In the genomic region with DNA sequence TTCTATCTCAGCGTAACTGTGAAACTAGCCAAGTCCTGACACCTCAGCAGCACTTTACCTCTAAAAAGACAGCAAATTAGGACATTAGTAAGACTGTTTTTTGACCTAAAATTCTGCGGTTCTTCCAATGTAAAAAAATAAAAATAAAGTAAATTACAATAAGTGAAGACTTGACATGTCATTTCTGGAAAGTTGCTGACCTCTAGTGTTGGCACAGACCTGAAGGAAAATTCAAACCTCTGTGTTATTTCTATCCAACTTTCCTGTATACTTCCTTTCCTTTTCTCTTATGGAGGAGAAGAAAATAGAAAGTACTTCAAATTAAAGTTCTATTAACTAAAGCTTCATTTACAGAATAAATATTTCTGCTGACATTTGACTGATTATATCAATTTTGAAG, we compare ENCODE assay signal across 15 cellular contexts.
A peak's percentile ranks its signal among the peaks of the same experiment; 100 is the strongest.
DNase-seq lines count a peak whose midpoint lies in the region; TF ChIP-seq lines count a peak whose summit lies in the region.
"Had no signal": no experiment of that assay in that cellular context is flagged by ENCODE, and none has a peak within 500 bp of the region (broad histone marks: within the 10 kb centered on the region; RNA-seq: fewer than 3 reads in every experiment).

No MANE protein-coding gene starts in this region.

- no peak overlapping the region for H2AFZ ChIP-seq in osteoblast (ENCODE audit: low read length)

- H3K4me2 ChIP-seq in osteoblast (ENCODE audit: insufficient read depth, low read length) = no peak overlapping the region

- H3K27me3 Mint-ChIP-seq in brain = no peaks in the 10 kb centered on the region
- no peaks in the 10 kb centered on the region for H3K27me3 Mint-ChIP-seq in Calu3 (ENCODE audit: unreplicated experiment)

- no peaks in the 10 kb centered on the region for H3K4me1 ChIP-seq in osteoblast (ENCODE audit: insufficient read depth, low read length)

- no peaks in the 10 kb centered on the region for H3K27me3 ChIP-seq in osteoblast (ENCODE audit: insufficient read depth, low read length)
- H3K27me3 ChIP-seq: brain microvascular endothelial cell had no signal

- DNase-seq in DMS53 (lab: John Stamatoyannopoulos, UW) (peak; percentile 39), DMS53 treated with DMSO at 0.1 percent for 48 hours (lab: John Stamatoyannopoulos, UW; ENCODE audit: unreplicated experiment) (no peak), HT-29 (ENCODE audit: low spot score) (peak; percentile 29), osteoblast (ENCODE audit: insufficient read length, low spot score, missing footprints) (no peak), Calu3 (no peak), OCI-M2 (lab: John Stamatoyannopoulos, UW; ENCODE audit: unreplicated experiment) (no peak)
- DNase-seq in stimulated activated CD4-positive, alpha-beta T cell treated with anti-CD3 and anti-CD28 coated beads, Interleukin-4, amount 100 ng/mL, for 4 hours = no peak
- DNase-seq: activated CD8-positive, alpha-beta T cell treated with anti-CD3 and anti-CD28 coated beads, Interleukin-2, amount 10 ng/mL, durations not matched to agents 7 days and 5 days; activated effector memory CD4-positive, alpha-beta T cell treated with anti-CD3 and anti-CD28 coated beads, Interleukin-2, amount 50 U/mL, for 16 hours; brain microvascular endothelial cell; DMS79 treated with DMSO at 0.1 percent for 48 hours; NCI-H1436 treated with DMSO at 0.1 percent for 48 hours had no signal

- no peaks in the 10 kb centered on the region for H3K9me3 ChIP-seq in osteoblast (ENCODE audit: low read depth, low read length)

- TF ChIP-seq CTCF in brain (conservative IDR thresholded peaks at IDR 0.05) (peak; percentile 53 to 63), osteoblast (IDR thresholded peaks at IDR 0.05; ENCODE audit: extremely low read depth, low read depth, low read length) (peak; percentile 13), Calu3 (IDR thresholded peaks at IDR 0.05; ENCODE audit: unreplicated experiment) (no peak)

- H3K36me3 Mint-ChIP-seq in brain (no peaks in the 10 kb centered on the region), Calu3 (ENCODE audit: insufficient read depth, unreplicated experiment) (no peaks in the 10 kb centered on the region)

- no peak overlapping the region for H3K4me3 ChIP-seq in osteoblast (ENCODE audit: insufficient read depth, low read length)
- H3K4me3 ChIP-seq: skin epidermis had no signal

- H3K9me3 Mint-ChIP-seq in brain = peaks cover 3 to 13% (median 12%) of the 10 kb centered on the region in 5 experiments
- H3K9me3 Mint-ChIP-seq in Calu3 (ENCODE audit: low read depth, unreplicated experiment) = peaks cover 7% of the 10 kb centered on the region
- H3K9me3 Mint-ChIP-seq: T-helper 1 cell treated with Interleukin-12 subunit alpha and Interleukin-12 subunit beta and Interleukin-4 antibody, amounts not matched to agents 30 μg/mL and 1 μg/mL, for 36 hours had no signal

- no peak overlapping the region for H3K27ac ChIP-seq in osteoblast (ENCODE audit: low read depth, low read length)
- H3K27ac ChIP-seq: brain microvascular endothelial cell, skin epidermis had no signal

- H3K4me3 Mint-ChIP-seq in brain = no peak overlapping the region
- no peak overlapping the region for H3K4me3 Mint-ChIP-seq in Calu3 (ENCODE audit: low read depth, unreplicated experiment)
- H3K4me3 Mint-ChIP-seq: activated CD8-positive, alpha-beta T cell treated with anti-CD3 and anti-CD28 coated beads, Interleukin-2, amount 10 ng/mL, durations not matched to agents 7 days and 5 days; T-helper 1 cell treated with Interleukin-12 subunit alpha and Interleukin-12 subunit beta and Interleukin-4 antibody, amounts not matched to agents 30 μg/mL and 1 μg/mL, for 36 hours had no signal

- H3K36me3 ChIP-seq in osteoblast (ENCODE audit: insufficient read depth, low read length) = no peaks in the 10 kb centered on the region
- H3K36me3 ChIP-seq: brain microvascular endothelial cell had no signal

- H3K79me2 ChIP-seq in osteoblast (ENCODE audit: insufficient read depth, low read length) = no peaks in the 10 kb centered on the region

- H4K20me1 ChIP-seq in osteoblast (ENCODE audit: insufficient read depth, low read length) = no peaks in the 10 kb centered on the region

- no TSS peak for BruUV-seq in Calu3 (replicated peaks; lab: Mats Ljungman, UMichigan)

- intact Hi-C loops in Calu3 (cut with micrococcal nuclease; ENCODE audit: unreplicated experiment) = no loop called here

- H3K4me1 Mint-ChIP-seq in brain (no peaks in the 10 kb centered on the region), Calu3 (ENCODE audit: low read depth, unreplicated experiment) (no peaks in the 10 kb centered on the region)

- H3K27ac Mint-ChIP-seq in brain (no peak overlapping the region), Calu3 (ENCODE audit: unreplicated experiment) (no peak overlapping the region)
- H3K27ac Mint-ChIP-seq: activated CD8-positive, alpha-beta T cell treated with anti-CD3 and anti-CD28 coated beads, Interleukin-2, amount 10 ng/mL, durations not matched to agents 7 days and 5 days; T-helper 1 cell treated with Interleukin-12 subunit alpha and Interleukin-12 subunit beta and Interleukin-4 antibody, amounts not matched to agents 30 μg/mL and 1 μg/mL, for 36 hours had no signal

- CTCF ChIA-PET in Calu3 (lab: Charles Lee) = no interaction called here

Comparison
In these comparisons a context has a peak if more than half of its experiments do, and no peak if none do; other contexts are left out.
1. DNase-seq: peak in DMS53 (single experiment) and HT-29 (single experiment); none in DMS53 treated with DMSO at 0.1 percent for 48 hours (single experiment), osteoblast (single experiment), Calu3 (single experiment), stimulated activated CD4-positive, alpha-beta T cell treated with anti-CD3 and anti-CD28 coated beads, Interleukin-4, amount 100 ng/mL, for 4 hours (0 of 2) and OCI-M2 (single experiment).